In the genomic region with DNA sequence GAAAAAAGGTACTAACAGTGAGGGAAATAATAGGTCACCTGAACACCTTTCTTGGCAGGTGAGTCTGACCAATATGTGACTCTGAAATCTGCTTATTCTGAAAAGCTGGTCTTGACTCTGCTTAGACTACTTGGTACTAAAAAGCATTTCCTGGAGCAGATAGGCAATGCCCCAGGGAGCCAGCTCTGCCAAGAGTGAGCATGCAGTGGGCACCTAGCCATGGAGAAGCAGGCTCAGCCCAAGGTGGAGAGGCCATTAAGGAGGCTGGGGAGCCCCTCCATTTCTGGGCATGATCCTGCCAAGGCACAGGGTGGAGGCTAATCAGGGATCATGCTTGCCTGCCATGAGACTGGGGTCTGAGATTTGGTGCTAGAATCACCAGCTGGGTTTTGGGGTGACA, we compare ENCODE assay signal across 17 cellular contexts. TPM values are rescaled to one million over a fixed set of nuclear protein-coding genes. Genes with fewer than 3 reads are reported as not detected.
A peak's percentile ranks its signal among the peaks of the same experiment; 100 is the strongest.
DNase-seq lines count a peak whose midpoint lies in the region; TF ChIP-seq lines count a peak whose summit lies in the region.
"Had no signal": no experiment of that assay in that cellular context is flagged by ENCODE, and none has a peak within 500 bp of the region (broad histone marks: within the 10 kb centered on the region; RNA-seq: fewer than 3 reads in every experiment).

No MANE protein-coding gene starts in this region.

- no peaks in the 10 kb centered on the region for H3K9me3 ChIP-seq in MG63
- H3K9me3 ChIP-seq: SJCRH30, suprapubic skin had no signal

- DNase-seq in MG63 (peak; percentile 74), NCI-H69 (lab: John Stamatoyannopoulos, UW) (peak; percentile 12), fibroblast of the aortic adventitia (ENCODE audit: low read depth) (peak; percentile 64), posterior vena cava (ENCODE audit: low spot score) (peak; percentile 73), NCI-H82 treated with DMSO at 0.1 percent for 48 hours (lab: John Stamatoyannopoulos, UW; ENCODE audit: unreplicated experiment) (no peak), SHP77 (lab: John Stamatoyannopoulos, UW) (no peak), kidney tubule cell (ENCODE audit: low spot score) (no peak)
- DNase-seq: activated CD4-positive, CD25-positive, alpha-beta regulatory T cell treated with anti-CD3 and anti-CD28 coated beads, Interleukin-2, amount 50 U/mL, for 72 hours; activated naive CD4-positive, alpha-beta T cell treated with anti-CD3 and anti-CD28 coated beads, Interleukin-2, amount 10 ng/mL, durations not matched to agents 7 days and 5 days; activated T-cell treated with anti-CD3 and anti-CD28 coated beads, Interleukin-2, amount 50 U/mL, for 48 hours; amygdala; CD4-positive, alpha-beta T cell; IMR-90; NCI-H1417; NCI-H510A treated with DMSO at 0.1 percent for 48 hours; SJCRH30 had no signal

- H3K27me3 ChIP-seq in MG63: no peaks in the 10 kb centered on the region
- H3K27me3 ChIP-seq: SJCRH30 had no signal

- no peak for TF ChIP-seq CTCF in fibroblast of the aortic adventitia (IDR thresholded peaks at IDR 0.05; ENCODE audit: insufficient read depth, low read length)

- H3K36me3 ChIP-seq in MG63: no peaks in the 10 kb centered on the region
- H3K36me3 ChIP-seq: SJCRH30, suprapubic skin had no signal

- intact Hi-C loops in posterior vena cava (cut with DNase I): no loop called here

- H3K4me3 ChIP-seq in MG63 (no peak overlapping the region), fibroblast of the aortic adventitia (ENCODE audit: low read depth, low read length) (no peak overlapping the region)
- H3K4me3 ChIP-seq: SJCRH30, suprapubic skin had no signal

RNA-seq across cellular contexts. Expression of gene LTF, which starts 1.6 kb away (rescaled TPM):
- not detected in 2 replicates for total RNA-seq in MG63 (2014; rRNA removed; shearing (Covaris generic); ENCODE audit: low replicate concordance)
- not detected in 2 replicates for total RNA-seq in fibroblast of the aortic adventitia (ENCODE audit: low replicate concordance)
- total RNA-seq in posterior vena cava: 1 to 10 TPM; 3.6 to 3.7 TPM
- total RNA-seq: CD4-positive, alpha-beta T cell; IMR-90; SJCRH30 had no signal

RNA-seq across cellular contexts. Expression of gene RTP3, which starts 31.5 kb away (rescaled TPM):
- not detected in 2 replicates for total RNA-seq in MG63 (2014; rRNA removed; shearing (Covaris generic); ENCODE audit: low replicate concordance)
- not detected in 2 replicates for total RNA-seq in fibroblast of the aortic adventitia (ENCODE audit: low replicate concordance)
- total RNA-seq in posterior vena cava: not detected
- total RNA-seq: CD4-positive, alpha-beta T cell; SJCRH30; suprapubic skin had no signal

RNA-seq across cellular contexts. Expression of gene CCRL2, which starts 59.2 kb away (rescaled TPM):
- not detected in 2 replicates for total RNA-seq in MG63 (2014; rRNA removed; shearing (Covaris generic); ENCODE audit: low replicate concordance)
- total RNA-seq in fibroblast of the aortic adventitia (ENCODE audit: low replicate concordance): 0.54 TPM in 1 of 2 replicates, not detected in the other
- total RNA-seq in posterior vena cava: 1 to 10 TPM; 2.0 to 2.4 TPM
- total RNA-seq: SJCRH30 had no signal

Comparison
In these comparisons a context has a peak if more than half of its experiments do, and no peak if none do; other contexts are left out.
1. DNase-seq: peak in MG63 (single experiment), NCI-H69 (single experiment), fibroblast of the aortic adventitia (single experiment) and posterior vena cava (single experiment); none in NCI-H82 treated with DMSO at 0.1 percent for 48 hours (single experiment), SHP77 (0 of 2) and kidney tubule cell (single experiment).